26 cellular contexts compared by ENCODE assay signal in genomic region chr10:132504501-132505272, GRCh38. TPM values are rescaled to one million over a fixed set of nuclear protein-coding genes. Genes with fewer than 3 reads are reported as not detected.
DNase-seq lines count a peak whose midpoint lies in the region; ATAC-seq and TF ChIP-seq lines count a peak whose summit lies in the region.
"Had no signal": no experiment of that assay in that cellular context is flagged by ENCODE, and none has a peak within 500 bp of the region (broad histone marks: within the 10 kb centered on the region; RNA-seq: fewer than 3 reads in every experiment).

No MANE protein-coding gene starts in this region.

- no peak overlapping the region for H3K14ac ChIP-seq in neuronal stem cell (ENCODE audit: low read length)

- peaks cover 4% of the 10 kb centered on the region for H3K79me1 ChIP-seq in neuronal stem cell (ENCODE audit: low read depth, low read length)

- no peak overlapping the region for H3K18ac ChIP-seq in neuronal stem cell (ENCODE audit: low read length)

- no peak overlapping the region for H2BK120ac ChIP-seq in neuronal stem cell (ENCODE audit: low read depth, low read length)

- H3K27ac ChIP-seq in left ventricle myocardium inferior (replicated peaks) (no peak overlapping the region), neuronal stem cell (replicated peaks; ENCODE audit: low read length) (no peak overlapping the region), uterus (peak overlapping the region in 1 of 2 donors; percentile 5)
- H3K27ac ChIP-seq: 22Rv1; BLaER1 treated with 17β-estradiol and CSF1 and Interleukin-3, amounts not matched to agents 10 nM and 100 nM; Peyer's patch; SJSA1 had no signal

- no peak for ATAC-seq in activated CD4-positive, alpha-beta T cell treated with anti-CD3 and anti-CD28 coated beads for 36 hours
- ATAC-seq: GM12878 had no signal

- no peak for TF ChIP-seq CTCF in left ventricle myocardium inferior (IDR thresholded peaks at IDR 0.05; ENCODE audit: borderline replicate concordance)
- TF ChIP-seq CTCF in uterus (IDR thresholded peaks at IDR 0.05): no peak

- H3K23ac ChIP-seq in neuronal stem cell (ENCODE audit: low read depth, low read length, poor library complexity): no peak overlapping the region

- H2AK5ac ChIP-seq in neuronal stem cell (ENCODE audit: low read depth, low read length): no peak overlapping the region

- POLR2A ChIA-PET in activated CD4-positive, alpha-beta T cell treated with anti-CD3 and anti-CD28 coated beads for 36 hours (lab: Charles Lee): no interaction called here

- no peak overlapping the region for H2AFZ ChIP-seq in neuronal stem cell (ENCODE audit: low read length)

- no peak overlapping the region for H3K4me3 Mint-ChIP-seq in activated CD4-positive, alpha-beta T cell treated with anti-CD3 and anti-CD28 coated beads for 36 hours
- no peak overlapping the region for H3K4me3 Mint-ChIP-seq in activated CD4-positive, alpha-beta T cell treated with anti-CD3 and anti-CD28 coated beads, Interleukin-2, amount 10 ng/mL, durations not matched to agents 24 days and 14 days
- H3K4me3 Mint-ChIP-seq: CD4-positive, alpha-beta memory T cell had no signal

- H3K9me3 ChIP-seq in left ventricle myocardium inferior (replicated peaks): no peaks in the 10 kb centered on the region
- peaks cover 13 to 15% of the 10 kb centered on the region in 2 donors for H3K9me3 ChIP-seq in neuronal stem cell (replicated peaks in 1 of 2; ENCODE audit: control insufficient read depth in 2 of 2, insufficient read depth in 1 of 2, low read depth in 1 of 2, low read length in 2 of 2)
- H3K9me3 ChIP-seq in uterus: no peaks in the 10 kb centered on the region
- H3K9me3 ChIP-seq: BLaER1 treated with 17β-estradiol and CSF1 and Interleukin-3, amounts not matched to agents 10 nM and 100 nM; Caco-2; Peyer's patch; SJSA1 had no signal

- no peaks in the 10 kb centered on the region for H3K36me3 Mint-ChIP-seq in activated CD4-positive, alpha-beta T cell treated with anti-CD3 and anti-CD28 coated beads for 36 hours (ENCODE audit: low read depth)
- H3K36me3 Mint-ChIP-seq in activated CD4-positive, alpha-beta T cell treated with anti-CD3 and anti-CD28 coated beads, Interleukin-2, amount 10 ng/mL, durations not matched to agents 24 days and 14 days (ENCODE audit: low read depth): no peaks in the 10 kb centered on the region
- H3K36me3 Mint-ChIP-seq: CD4-positive, alpha-beta memory T cell had no signal

- H2BK12ac ChIP-seq in neuronal stem cell (ENCODE audit: low read length): no peak overlapping the region

- H3K4ac ChIP-seq in neuronal stem cell (ENCODE audit: low read length): no peak overlapping the region

- no peak overlapping the region for H3K9ac ChIP-seq in neuronal stem cell (ENCODE audit: low read depth, low read length, poor library complexity)
- H3K9ac ChIP-seq: BLaER1 treated with 17β-estradiol and CSF1 and Interleukin-3, amounts not matched to agents 10 nM and 100 nM had no signal

- H3K4me1 Mint-ChIP-seq in activated CD4-positive, alpha-beta T cell treated with anti-CD3 and anti-CD28 coated beads for 36 hours: no peaks in the 10 kb centered on the region
- no peaks in the 10 kb centered on the region for H3K4me1 Mint-ChIP-seq in activated CD4-positive, alpha-beta T cell treated with anti-CD3 and anti-CD28 coated beads, Interleukin-2, amount 10 ng/mL, durations not matched to agents 24 days and 14 days
- H3K4me1 Mint-ChIP-seq: CD4-positive, alpha-beta memory T cell had no signal

- H3K27me3 ChIP-seq in left ventricle myocardium inferior (ENCODE audit: low read depth): no peaks in the 10 kb centered on the region
- H3K27me3 ChIP-seq in neuronal stem cell (ENCODE audit: control insufficient read depth in 3 of 3, insufficient read depth in 3 of 3, low read depth in 1 of 3, low read length in 3 of 3): peaks cover 0 to 25% (median 4%) of the 10 kb centered on the region in 3 experiments
- no peaks in the 10 kb centered on the region for H3K27me3 ChIP-seq in uterus
- H3K27me3 ChIP-seq: Peyer's patch had no signal

- H3K4me3 ChIP-seq in left ventricle myocardium inferior (no peak overlapping the region), neuronal stem cell (ENCODE audit: low read length in 2 of 2) (no peak overlapping the region), uterus (no peak overlapping the region)
- H3K4me3 ChIP-seq: BLaER1 treated with 17β-estradiol and CSF1 and Interleukin-3, amounts not matched to agents 10 nM and 100 nM; GM12878; Peyer's patch; SJSA1 had no signal

- DNase-seq in activated CD4-positive, alpha-beta T cell treated with anti-CD3 and anti-CD28 coated beads for 36 hours: peak; percentile 2
- no peak for DNase-seq in activated CD4-positive, alpha-beta T cell treated with anti-CD3 and anti-CD28 coated beads, Interleukin-2, amount 10 ng/mL, durations not matched to agents 24 days and 14 days
- peak; percentile 59 for DNase-seq in cardiac septum (ENCODE audit: low spot score)
- no peak for DNase-seq in left ventricle myocardium inferior
- DNase-seq in neuronal stem cell (ENCODE audit: low spot score): no peak
- peak; percentile 12 to 14 for DNase-seq in uterus
- DNase-seq in AG08395 (ENCODE audit: low spot score): no peak
- no peak for DNase-seq in NCI-H2107 (lab: John Stamatoyannopoulos, UW)
- DNase-seq: ACHN; Caco-2; CD4-positive, alpha-beta memory T cell; DMS 273 treated with DMSO at 0.1 percent for 48 hours; DND-41; H7; MV-4-11; NCI-H1105 treated with DMSO at 0.1 percent for 48 hours; NCI-H2029 treated with DMSO at 0.1 percent for 48 hours; NCI-H2171; NCI-H345; NCI-H524 treated with DMSO at 0.1 percent for 48 hours; NCI-H82 had no signal

- H3K36me3 ChIP-seq in left ventricle myocardium inferior (no peaks in the 10 kb centered on the region), neuronal stem cell (replicated peaks in 1 of 2; ENCODE audit: control insufficient read depth in 2 of 2, insufficient read depth in 2 of 2, low read length in 2 of 2) (no peaks in the 10 kb centered on the region), uterus (no peaks in the 10 kb centered on the region)
- H3K36me3 ChIP-seq: BLaER1 treated with 17β-estradiol and CSF1 and Interleukin-3, amounts not matched to agents 10 nM and 100 nM; Peyer's patch; SJSA1 had no signal

- H3K4me2 ChIP-seq in neuronal stem cell (ENCODE audit: insufficient read depth, low read length, poor library complexity, severe bottlenecking): no peak overlapping the region

- peaks cover 3% of the 10 kb centered on the region for H3K27me3 Mint-ChIP-seq in activated CD4-positive, alpha-beta T cell treated with anti-CD3 and anti-CD28 coated beads for 36 hours
- peaks cover 6% of the 10 kb centered on the region for H3K27me3 Mint-ChIP-seq in activated CD4-positive, alpha-beta T cell treated with anti-CD3 and anti-CD28 coated beads, Interleukin-2, amount 10 ng/mL, durations not matched to agents 24 days and 14 days

- no peak overlapping the region for H2BK15ac ChIP-seq in neuronal stem cell (ENCODE audit: low read length)

- intact Hi-C loops in activated CD4-positive, alpha-beta T cell treated with anti-CD3 and anti-CD28 coated beads for 36 hours (cut with DNase I, micrococcal nuclease): no loop called here
- intact Hi-C loops in activated CD4-positive, alpha-beta T cell treated with anti-CD3 and anti-CD28 coated beads, Interleukin-2, amount 10 ng/mL, durations not matched to agents 24 days and 14 days (cut with micrococcal nuclease): no loop called here
- intact Hi-C loops in cardiac septum (cut with DNase I): loop anchor here (5.0 kb wide), 1 partner anchor 73 kb away; no protein-coding TSS in a partner anchor
- intact Hi-C loops in left ventricle myocardium inferior (cut with micrococcal nuclease): no loop called here
- intact Hi-C loops in uterus (cut with DNase I; ENCODE audit: low total_unique reads): no loop called here

- no peak for TF ChIP-seq POLR2A in uterus (IDR thresholded peaks at IDR 0.05)

- peak overlapping the region; percentile 39 for H2BK5ac ChIP-seq in neuronal stem cell (ENCODE audit: low read length)

- WGBS in neuronal stem cell (ENCODE audit: extremely low coverage in 2 of 2, insufficient read length in 2 of 2, insufficient replicate concordance in 1 of 2), 2 donors: no CpG with 5 or more reads among the region's 14 CpGs

- CTCF ChIA-PET in activated CD4-positive, alpha-beta T cell treated with anti-CD3 and anti-CD28 coated beads for 36 hours (lab: Charles Lee): no interaction called here

- no peaks in the 10 kb centered on the region for H3K9me3 Mint-ChIP-seq in activated CD4-positive, alpha-beta T cell treated with anti-CD3 and anti-CD28 coated beads for 36 hours (ENCODE audit: low read depth)
- H3K9me3 Mint-ChIP-seq in activated CD4-positive, alpha-beta T cell treated with anti-CD3 and anti-CD28 coated beads, Interleukin-2, amount 10 ng/mL, durations not matched to agents 24 days and 14 days: no peaks in the 10 kb centered on the region
- H3K9me3 Mint-ChIP-seq: CD4-positive, alpha-beta memory T cell had no signal

- H3K27ac Mint-ChIP-seq in activated CD4-positive, alpha-beta T cell treated with anti-CD3 and anti-CD28 coated beads for 36 hours: no peak overlapping the region
- no peak overlapping the region for H3K27ac Mint-ChIP-seq in activated CD4-positive, alpha-beta T cell treated with anti-CD3 and anti-CD28 coated beads, Interleukin-2, amount 10 ng/mL, durations not matched to agents 24 days and 14 days
- H3K27ac Mint-ChIP-seq: CD4-positive, alpha-beta memory T cell had no signal

- H4K91ac ChIP-seq in neuronal stem cell (ENCODE audit: low read depth, low read length, poor library complexity): no peak overlapping the region

- H3K4me1 ChIP-seq in left ventricle myocardium inferior (peaks cover 49% of the 10 kb centered on the region), neuronal stem cell (ENCODE audit: control insufficient read depth in 2 of 2, insufficient read depth in 1 of 2, low read depth in 1 of 2, low read length in 2 of 2) (no peaks in the 10 kb centered on the region), uterus (peaks cover 0 to 9% of the 10 kb centered on the region in 2 donors)
- H3K4me1 ChIP-seq: Caco-2, Peyer's patch, SJSA1 had no signal

- H4K8ac ChIP-seq in neuronal stem cell (ENCODE audit: low read depth, low read length): no peak overlapping the region

RNA-seq across cellular contexts. Expression of gene INPP5A, which starts 32.9 kb away (rescaled TPM):
- 1 to 10 TPM; 8.1 to 9.3 TPM for total RNA-seq in activated CD4-positive, alpha-beta T cell treated with anti-CD3 and anti-CD28 coated beads for 36 hours
- total RNA-seq in activated CD4-positive, alpha-beta T cell treated with anti-CD3 and anti-CD28 coated beads, Interleukin-2, amount 10 ng/mL, durations not matched to agents 24 days and 14 days: 10.3 and 10.5 TPM in 2 replicates
- 121 TPM for total RNA-seq in cardiac septum
- 105 TPM for total RNA-seq in left ventricle myocardium inferior
- polyA plus RNA-seq in neuronal stem cell (2013, experiment 1 of 2): 13.4 TPM
- 13.7 TPM for polyA plus RNA-seq in neuronal stem cell (2013, experiment 2 of 2)
- total RNA-seq in uterus: 100 to 1,000 TPM in 1 of 4 donors, 10 to 100 TPM in 3; 22.5 to 160 (median 93.2) TPM

Comparison
In these comparisons a context has a peak if more than half of its experiments do, and no peak if none do; other contexts are left out.
1. DNase-seq: peak in activated CD4-positive, alpha-beta T cell treated with anti-CD3 and anti-CD28 coated beads for 36 hours (single experiment), cardiac septum (single experiment) and uterus (2 of 2); none in activated CD4-positive, alpha-beta T cell treated with anti-CD3 and anti-CD28 coated beads, Interleukin-2, amount 10 ng/mL, durations not matched to agents 24 days and 14 days (single experiment), left ventricle myocardium inferior (single experiment), neuronal stem cell (single experiment), AG08395 (single experiment) and NCI-H2107 (single experiment).